Comparison of ENCODE assay signal across 1 cellular context in the genomic region with DNA sequence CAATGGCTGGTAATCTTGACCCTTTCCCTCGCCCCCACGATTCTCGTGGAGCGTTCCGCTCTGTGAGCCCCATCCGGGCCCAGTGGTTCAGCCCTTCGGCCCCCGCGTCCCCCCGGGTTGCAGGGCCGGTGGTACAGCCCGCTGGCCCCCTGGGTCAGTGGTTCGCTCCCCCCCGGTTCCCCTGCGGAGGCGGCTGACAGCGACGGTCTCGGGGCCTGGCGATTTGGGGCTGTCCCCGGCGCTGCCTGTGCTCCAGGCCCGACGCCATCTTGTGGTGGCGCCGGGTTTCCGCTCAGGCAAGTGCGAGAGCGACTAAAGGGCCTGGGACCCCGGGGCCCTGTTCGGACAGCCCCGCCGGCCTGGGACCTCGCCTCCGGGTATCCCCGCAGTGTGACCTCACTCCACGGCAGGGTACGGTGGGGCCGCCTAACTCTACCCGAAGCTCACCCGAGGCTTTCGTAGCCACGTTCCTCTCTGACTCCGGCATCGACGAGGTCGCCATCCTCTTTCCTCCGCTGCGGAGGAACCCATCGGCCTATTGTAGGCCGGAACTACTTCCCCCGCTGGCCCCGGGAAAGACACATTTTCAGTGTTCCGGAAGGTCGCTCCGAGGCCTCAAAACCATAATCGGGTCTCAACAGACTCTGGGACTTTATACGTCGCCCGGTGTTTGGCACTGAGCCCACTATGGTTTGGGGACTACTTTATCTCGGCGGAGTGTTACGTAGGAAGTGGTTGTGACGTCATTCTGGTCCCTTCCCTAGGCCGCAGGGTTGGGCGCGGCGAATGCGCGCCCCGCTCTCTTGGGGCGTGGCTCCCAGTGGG.
TF ChIP-seq lines count a peak whose summit lies in the region.

Gene ZNF335, minus strand, starts transcription at position 529 of the 825 bp plus-strand sequence. CDS start 793 bp downstream, outside the sequence.

TF ChIP-seq in WTC11, 78 proteins besides CTCF, POLR2A, EP300 and RAD21 (continued from another document):
- TF ChIP-seq AFF4 (CRISPR knock-in tag; IDR thresholded peaks at IDR 0.05; ENCODE audit: borderline replicate concordance) (no peak), RELA (CRISPR knock-in tag; IDR thresholded peaks at IDR 0.05; ENCODE audit: borderline replicate concordance) (no peak), RORB (CRISPR knock-in tag; IDR thresholded peaks at IDR 0.05) (no peak; the same call in 1 of the 2 replicates), FOXK1 (CRISPR knock-in tag; IDR thresholded peaks at IDR 0.05) (peak; percentile 6; the same call in 1 of the 2 replicates), ZMAT4 (CRISPR knock-in tag; IDR thresholded peaks at IDR 0.05) (no peak), ATF1 (CRISPR knock-in tag; IDR thresholded peaks at IDR 0.05) (no peak), SMAD4 (CRISPR knock-in tag; IDR thresholded peaks at IDR 0.05) (no peak), FOXJ3 (CRISPR knock-in tag; IDR thresholded peaks at IDR 0.05; ENCODE audit: borderline replicate concordance) (no peak), ZNF396 (CRISPR knock-in tag; IDR thresholded peaks at IDR 0.05; ENCODE audit: borderline replicate concordance) (no peak), E2F5 (CRISPR knock-in tag; IDR thresholded peaks at IDR 0.05) (peak; percentile 57; the same call in 1 of the 2 replicates), CDX4 (CRISPR knock-in tag; IDR thresholded peaks at IDR 0.05; ENCODE audit: borderline replicate concordance) (no peak), ZNF317 (CRISPR knock-in tag; IDR thresholded peaks at IDR 0.05; ENCODE audit: borderline replicate concordance, low read depth) (no peak), OVOL2 (CRISPR knock-in tag; IDR thresholded peaks at IDR 0.05; ENCODE audit: borderline replicate concordance) (no peak), NFE2L1 (CRISPR knock-in tag; IDR thresholded peaks at IDR 0.05) (no peak), HMGA2 (CRISPR knock-in tag; IDR thresholded peaks at IDR 0.05) (no peak), ELF4 (CRISPR knock-in tag; IDR thresholded peaks at IDR 0.05; ENCODE audit: low read depth) (no peak), GTF2I (CRISPR knock-in tag; conservative IDR thresholded peaks at IDR 0.05) (no peak; the same call in 1 of the 2 replicates), ZSCAN18 (CRISPR knock-in tag; IDR thresholded peaks at IDR 0.05) (no peak), JAZF1 (CRISPR knock-in tag; IDR thresholded peaks at IDR 0.05) (no peak), SP1 (CRISPR knock-in tag; conservative IDR thresholded peaks at IDR 0.05) (no peak; the same call in none of the 2 replicates), ETV6 (CRISPR knock-in tag; IDR thresholded peaks at IDR 0.05) (peak; percentile 35; the same call in 1 of the 2 replicates), ZNF263 (CRISPR knock-in tag; IDR thresholded peaks at IDR 0.05; ENCODE audit: low read depth) (no peak), FOXP1 (CRISPR knock-in tag; IDR thresholded peaks at IDR 0.05; ENCODE audit: borderline replicate concordance) (no peak), ZNF416 (CRISPR knock-in tag; IDR thresholded peaks at IDR 0.05) (0 out of 2 replicates have a peak, but pooled peaks have one; percentile 8)
- TF ChIP-seq, protein P1, sequence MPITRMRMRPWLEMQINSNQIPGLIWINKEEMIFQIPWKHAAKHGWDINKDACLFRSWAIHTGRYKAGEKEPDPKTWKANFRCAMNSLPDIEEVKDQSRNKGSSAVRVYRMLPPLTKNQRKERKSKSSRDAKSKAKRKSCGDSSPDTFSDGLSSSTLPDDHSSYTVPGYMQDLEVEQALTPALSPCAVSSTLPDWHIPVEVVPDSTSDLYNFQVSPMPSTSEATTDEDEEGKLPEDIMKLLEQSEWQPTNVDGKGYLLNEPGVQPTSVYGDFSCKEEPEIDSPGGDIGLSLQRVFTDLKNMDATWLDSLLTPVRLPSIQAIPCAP (CRISPR knock-in tag; IDR thresholded peaks at IDR 0.05): no peak
- TF ChIP-seq, protein P2, sequence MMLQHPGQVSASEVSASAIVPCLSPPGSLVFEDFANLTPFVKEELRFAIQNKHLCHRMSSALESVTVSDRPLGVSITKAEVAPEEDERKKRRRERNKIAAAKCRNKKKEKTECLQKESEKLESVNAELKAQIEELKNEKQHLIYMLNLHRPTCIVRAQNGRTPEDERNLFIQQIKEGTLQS (CRISPR knock-in tag; conservative IDR thresholded peaks at IDR 0.05): no peak
- TF ChIP-seq, protein P3, sequence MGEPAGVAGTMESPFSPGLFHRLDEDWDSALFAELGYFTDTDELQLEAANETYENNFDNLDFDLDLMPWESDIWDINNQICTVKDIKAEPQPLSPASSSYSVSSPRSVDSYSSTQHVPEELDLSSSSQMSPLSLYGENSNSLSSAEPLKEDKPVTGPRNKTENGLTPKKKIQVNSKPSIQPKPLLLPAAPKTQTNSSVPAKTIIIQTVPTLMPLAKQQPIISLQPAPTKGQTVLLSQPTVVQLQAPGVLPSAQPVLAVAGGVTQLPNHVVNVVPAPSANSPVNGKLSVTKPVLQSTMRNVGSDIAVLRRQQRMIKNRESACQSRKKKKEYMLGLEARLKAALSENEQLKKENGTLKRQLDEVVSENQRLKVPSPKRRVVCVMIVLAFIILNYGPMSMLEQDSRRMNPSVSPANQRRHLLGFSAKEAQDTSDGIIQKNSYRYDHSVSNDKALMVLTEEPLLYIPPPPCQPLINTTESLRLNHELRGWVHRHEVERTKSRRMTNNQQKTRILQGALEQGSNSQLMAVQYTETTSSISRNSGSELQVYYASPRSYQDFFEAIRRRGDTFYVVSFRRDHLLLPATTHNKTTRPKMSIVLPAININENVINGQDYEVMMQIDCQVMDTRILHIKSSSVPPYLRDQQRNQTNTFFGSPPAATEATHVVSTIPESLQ (CRISPR knock-in tag; IDR thresholded peaks at IDR 0.05): no peak
- TF ChIP-seq, protein P4, sequence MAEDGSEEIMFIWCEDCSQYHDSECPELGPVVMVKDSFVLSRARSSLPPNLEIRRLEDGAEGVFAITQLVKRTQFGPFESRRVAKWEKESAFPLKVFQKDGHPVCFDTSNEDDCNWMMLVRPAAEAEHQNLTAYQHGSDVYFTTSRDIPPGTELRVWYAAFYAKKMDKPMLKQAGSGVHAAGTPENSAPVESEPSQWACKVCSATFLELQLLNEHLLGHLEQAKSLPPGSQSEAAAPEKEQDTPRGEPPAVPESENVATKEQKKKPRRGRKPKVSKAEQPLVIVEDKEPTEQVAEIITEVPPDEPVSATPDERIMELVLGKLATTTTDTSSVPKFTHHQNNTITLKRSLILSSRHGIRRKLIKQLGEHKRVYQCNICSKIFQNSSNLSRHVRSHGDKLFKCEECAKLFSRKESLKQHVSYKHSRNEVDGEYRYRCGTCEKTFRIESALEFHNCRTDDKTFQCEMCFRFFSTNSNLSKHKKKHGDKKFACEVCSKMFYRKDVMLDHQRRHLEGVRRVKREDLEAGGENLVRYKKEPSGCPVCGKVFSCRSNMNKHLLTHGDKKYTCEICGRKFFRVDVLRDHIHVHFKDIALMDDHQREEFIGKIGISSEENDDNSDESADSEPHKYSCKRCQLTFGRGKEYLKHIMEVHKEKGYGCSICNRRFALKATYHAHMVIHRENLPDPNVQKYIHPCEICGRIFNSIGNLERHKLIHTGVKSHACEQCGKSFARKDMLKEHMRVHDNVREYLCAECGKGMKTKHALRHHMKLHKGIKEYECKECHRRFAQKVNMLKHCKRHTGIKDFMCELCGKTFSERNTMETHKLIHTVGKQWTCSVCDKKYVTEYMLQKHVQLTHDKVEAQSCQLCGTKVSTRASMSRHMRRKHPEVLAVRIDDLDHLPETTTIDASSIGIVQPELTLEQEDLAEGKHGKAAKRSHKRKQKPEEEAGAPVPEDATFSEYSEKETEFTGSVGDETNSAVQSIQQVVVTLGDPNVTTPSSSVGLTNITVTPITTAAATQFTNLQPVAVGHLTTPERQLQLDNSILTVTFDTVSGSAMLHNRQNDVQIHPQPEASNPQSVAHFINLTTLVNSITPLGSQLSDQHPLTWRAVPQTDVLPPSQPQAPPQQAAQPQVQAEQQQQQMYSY (CRISPR knock-in tag; IDR thresholded peaks at IDR 0.05): no peak
- TF ChIP-seq, protein P5, sequence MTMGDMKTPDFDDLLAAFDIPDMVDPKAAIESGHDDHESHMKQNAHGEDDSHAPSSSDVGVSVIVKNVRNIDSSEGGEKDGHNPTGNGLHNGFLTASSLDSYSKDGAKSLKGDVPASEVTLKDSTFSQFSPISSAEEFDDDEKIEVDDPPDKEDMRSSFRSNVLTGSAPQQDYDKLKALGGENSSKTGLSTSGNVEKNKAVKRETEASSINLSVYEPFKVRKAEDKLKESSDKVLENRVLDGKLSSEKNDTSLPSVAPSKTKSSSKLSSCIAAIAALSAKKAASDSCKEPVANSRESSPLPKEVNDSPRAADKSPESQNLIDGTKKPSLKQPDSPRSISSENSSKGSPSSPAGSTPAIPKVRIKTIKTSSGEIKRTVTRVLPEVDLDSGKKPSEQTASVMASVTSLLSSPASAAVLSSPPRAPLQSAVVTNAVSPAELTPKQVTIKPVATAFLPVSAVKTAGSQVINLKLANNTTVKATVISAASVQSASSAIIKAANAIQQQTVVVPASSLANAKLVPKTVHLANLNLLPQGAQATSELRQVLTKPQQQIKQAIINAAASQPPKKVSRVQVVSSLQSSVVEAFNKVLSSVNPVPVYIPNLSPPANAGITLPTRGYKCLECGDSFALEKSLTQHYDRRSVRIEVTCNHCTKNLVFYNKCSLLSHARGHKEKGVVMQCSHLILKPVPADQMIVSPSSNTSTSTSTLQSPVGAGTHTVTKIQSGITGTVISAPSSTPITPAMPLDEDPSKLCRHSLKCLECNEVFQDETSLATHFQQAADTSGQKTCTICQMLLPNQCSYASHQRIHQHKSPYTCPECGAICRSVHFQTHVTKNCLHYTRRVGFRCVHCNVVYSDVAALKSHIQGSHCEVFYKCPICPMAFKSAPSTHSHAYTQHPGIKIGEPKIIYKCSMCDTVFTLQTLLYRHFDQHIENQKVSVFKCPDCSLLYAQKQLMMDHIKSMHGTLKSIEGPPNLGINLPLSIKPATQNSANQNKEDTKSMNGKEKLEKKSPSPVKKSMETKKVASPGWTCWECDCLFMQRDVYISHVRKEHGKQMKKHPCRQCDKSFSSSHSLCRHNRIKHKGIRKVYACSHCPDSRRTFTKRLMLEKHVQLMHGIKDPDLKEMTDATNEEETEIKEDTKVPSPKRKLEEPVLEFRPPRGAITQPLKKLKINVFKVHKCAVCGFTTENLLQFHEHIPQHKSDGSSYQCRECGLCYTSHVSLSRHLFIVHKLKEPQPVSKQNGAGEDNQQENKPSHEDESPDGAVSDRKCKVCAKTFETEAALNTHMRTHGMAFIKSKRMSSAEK (CRISPR knock-in tag; IDR thresholded peaks at IDR 0.05; ENCODE audit: borderline replicate concordance): peak; percentile 35; the same call in 1 of the 2 replicates
